9 cellular contexts compared by ENCODE assay signal in genomic region chrX:34300871-34301270, GRCh38.
DNase-seq lines count a peak whose midpoint lies in the region; ATAC-seq, FAIRE-seq and TF ChIP-seq lines count a peak whose summit lies in the region.
"Had no signal": no experiment of that assay in that cellular context is flagged by ENCODE, and none has a peak within 500 bp of the region (broad histone marks: within the 10 kb centered on the region; RNA-seq: fewer than 3 reads in every experiment).

No MANE protein-coding gene starts in this region.

- H2BK12ac ChIP-seq in H1 (ENCODE audit: low read depth, low read length): no peak overlapping the region

- POLR2A ChIA-PET in H1 (lab: Charles Lee; ENCODE audit: partially characterized antibody): no interaction called here

- H3K9ac ChIP-seq in H1 (replicated peaks in 1 of 4; ENCODE audit: extremely low read depth in 1 of 4, low read depth in 3 of 4, low read length in 3 of 4) (no peak overlapping the region), neural cell (ENCODE audit: low read length) (no peak overlapping the region)

- ATAC-seq in GM19023 (IDR thresholded peaks at IDR 0.05; ENCODE audit: unreplicated experiment): peak; percentile 50
- no peak for ATAC-seq in HG03469 (IDR thresholded peaks at IDR 0.05; ENCODE audit: unreplicated experiment)

- TF ChIP-seq EP300 in H1 (IDR thresholded peaks at IDR 0.05; ENCODE audit: borderline replicate concordance in 1 of 2, low read depth in 2 of 2, low read length in 2 of 2): no peak
- no peak for TF ChIP-seq EP300 in neural cell (conservative IDR thresholded peaks at IDR 0.05; ENCODE audit: poor library complexity, severe bottlenecking)

- H3K23me2 ChIP-seq in H1 (ENCODE audit: low read depth, low read length): no peaks in the 10 kb centered on the region

- no peaks in the 10 kb centered on the region for H3K36me3 ChIP-seq in H1 (ENCODE audit: control insufficient read depth in 2 of 4, insufficient read depth in 4 of 4, low read length in 3 of 4)
- H3K36me3 ChIP-seq in neural cell (ENCODE audit: insufficient read depth, low read length): no peaks in the 10 kb centered on the region

- H2AK5ac ChIP-seq in H1 (ENCODE audit: low read depth, low read length): no peak overlapping the region

- no peaks in the 10 kb centered on the region for H3F3A ChIP-seq in neural cell (ENCODE audit: insufficient read depth, low read length, poor library complexity, severe bottlenecking)

- H2BK20ac ChIP-seq in H1 (ENCODE audit: low read length): no peak overlapping the region

- no peak overlapping the region for H3K18ac ChIP-seq in H1 (ENCODE audit: extremely low read depth, low read length)

- H3K9me2 ChIP-seq in neural cell (ENCODE audit: insufficient read depth, low read length): no peaks in the 10 kb centered on the region

- H3K23ac ChIP-seq in H1 (ENCODE audit: insufficient read length): no peak overlapping the region

- H3K4me3 ChIP-seq in H1 (ENCODE audit: extremely low read depth in 1 of 4, insufficient read depth in 2 of 4, low read depth in 3 of 4, low read length in 4 of 4) (no peak overlapping the region), neural cell (ENCODE audit: low read length) (no peak overlapping the region)

- H3K4me1 ChIP-seq in H1 (replicated peaks in 1 of 4; ENCODE audit: control insufficient read depth in 3 of 4, insufficient read depth in 4 of 4, low read length in 3 of 4): no peaks in the 10 kb centered on the region

- TF ChIP-seq RAD21 in H1 (IDR thresholded peaks at IDR 0.05 in 1 of 2, conservative IDR thresholded peaks at IDR 0.05 in 1 of 2; ENCODE audit: low read depth in 2 of 2, low read length in 2 of 2) (peak; percentile 78 to 82), neural cell (conservative IDR thresholded peaks at IDR 0.05) (peak; percentile 77)

- no peak overlapping the region for H2BK120ac ChIP-seq in H1 (replicated peaks; ENCODE audit: low read depth, low read length)

- DNase-seq in D341Med (ENCODE audit: low spot score) (peak; percentile 26), NCI-H748 treated with DMSO at 0.1 percent for 48 hours (lab: John Stamatoyannopoulos, UW) (peak; percentile 51), H1 (ENCODE audit: low read depth in 1 of 2, low spot score in 2 of 2) (peak in 1 of 2 experiments; percentile 3), cerebellum (ENCODE audit: low spot score) (no peak), NCI-H2029 treated with DMSO at 0.1 percent for 48 hours (lab: John Stamatoyannopoulos, UW) (no peak)
- DNase-seq: activated B cell treated with CpG ODN at 0.5 μM for 24 hours had no signal

- peak in 2 of 3 experiments; percentile 42 to 44; a peak in 3 of 4 replicates for TF ChIP-seq CTCF in H1 (IDR thresholded peaks at IDR 0.05; ENCODE audit: control extremely low read depth in 1 of 3, insufficient read depth in 1 of 3, low read depth in 1 of 3, low read length in 3 of 3)
- peak; percentile 67 for TF ChIP-seq CTCF in neural cell (IDR thresholded peaks at IDR 0.05; ENCODE audit: poor library complexity, severe bottlenecking)

- no peak overlapping the region for H2BK15ac ChIP-seq in H1 (ENCODE audit: low read length)

- no peak overlapping the region for H4K91ac ChIP-seq in H1 (replicated peaks; ENCODE audit: insufficient read length, low read length)

- H2AFZ ChIP-seq in H1 (ENCODE audit: low read length) (no peak overlapping the region), neural cell (ENCODE audit: low read depth, low read length) (no peak overlapping the region)

- FAIRE-seq in H1 (lab: Jason Lieb, UNC): peak; percentile 66

- CTCF ChIA-PET in H1 (lab: Charles Lee; ENCODE audit: partially characterized antibody): interaction anchor here (0.6 to 1.2 kb wide), 3 partner anchors 31 to 1115 kb away, joined by 3 to 4 read pairs (median 3); no protein-coding TSS in a partner anchor

- H3K4me2 ChIP-seq in H1 (ENCODE audit: insufficient read depth in 1 of 2, low read depth in 2 of 2, low read length in 2 of 2): no peak overlapping the region
- no peak overlapping the region for H3K4me2 ChIP-seq in neural cell (ENCODE audit: low read length)

- H3K4ac ChIP-seq in H1 (replicated peaks; ENCODE audit: insufficient read length, low read depth, low read length): no peak overlapping the region

- H3K79me2 ChIP-seq in H1 (ENCODE audit: control insufficient read depth in 1 of 2, insufficient read depth in 2 of 2, low read length in 2 of 2) (no peaks in the 10 kb centered on the region), neural cell (replicated peaks; ENCODE audit: insufficient read depth, low read length) (no peaks in the 10 kb centered on the region)

- H4K20me1 ChIP-seq in H1 (replicated peaks in 1 of 2; ENCODE audit: control insufficient read depth in 1 of 2, insufficient read depth in 2 of 2, low read length in 2 of 2) (no peaks in the 10 kb centered on the region), neural cell (ENCODE audit: insufficient read depth) (no peaks in the 10 kb centered on the region)

- H3K9me3 ChIP-seq in H1 (ENCODE audit: insufficient read depth in 2 of 2, low read depth in 1 of 2, low read length in 1 of 2) (no peaks in the 10 kb centered on the region), neural cell (ENCODE audit: low read length) (no peaks in the 10 kb centered on the region)

- H3K27ac ChIP-seq in H1 (ENCODE audit: low read depth, low read length) (no peak overlapping the region), neural cell (ENCODE audit: low read length) (no peak overlapping the region)

- no peaks in the 10 kb centered on the region for H3K79me1 ChIP-seq in H1 (ENCODE audit: low read depth, low read length)

- peaks cover 0 to 3% (median 0%) of the 10 kb centered on the region in 4 experiments; a peak in 3 of 7 replicates for H3K27me3 ChIP-seq in H1 (replicated peaks in 1 of 4; ENCODE audit: control insufficient read depth in 3 of 4, extremely low read depth in 1 of 4, insufficient read depth in 3 of 4, low read length in 3 of 4)
- no peaks in the 10 kb centered on the region for H3K27me3 ChIP-seq in neural cell (ENCODE audit: insufficient read depth, low read depth, low read length)

- H4K8ac ChIP-seq in H1 (ENCODE audit: extremely low read depth, insufficient read depth, low read length): no peak overlapping the region

- no peak overlapping the region for H3K14ac ChIP-seq in H1 (ENCODE audit: insufficient read length)

- H2BK5ac ChIP-seq in H1 (ENCODE audit: low read depth, low read length): no peak overlapping the region

- H4K5ac ChIP-seq in H1 (ENCODE audit: insufficient read length, low read depth, low read length): no peak overlapping the region

- TF ChIP-seq POLR2A in H1 (IDR thresholded peaks at IDR 0.05; ENCODE audit: control extremely low read depth in 1 of 2, low read depth in 2 of 2, low read length in 2 of 2): no peak

- 8% methylated on average over 1 of the region's 1 CpG; no CpG with 5 or more reads in 1 of the 2 experiments for WGBS in H1 (ENCODE audit: extremely low coverage in 1 of 2, insufficient coverage in 1 of 2, insufficient read length in 1 of 2, insufficient replicate concordance in 2 of 2, low coverage in 1 of 2, low lambda C conversion rate in 2 of 2, missing lambda C conversion rate in 1 of 2), 2 experiments

- H3K56ac ChIP-seq in H1 (replicated peaks; ENCODE audit: insufficient read length, low read depth, low read length): no peak overlapping the region

TF ChIP-seq in neural cell, 6 proteins besides CTCF, POLR2A, EP300 and RAD21:
- TF ChIP-seq SMC3 (conservative IDR thresholded peaks at IDR 0.05; ENCODE audit: poor library complexity): peak; percentile 76
- TF ChIP-seq, protein P1, sequence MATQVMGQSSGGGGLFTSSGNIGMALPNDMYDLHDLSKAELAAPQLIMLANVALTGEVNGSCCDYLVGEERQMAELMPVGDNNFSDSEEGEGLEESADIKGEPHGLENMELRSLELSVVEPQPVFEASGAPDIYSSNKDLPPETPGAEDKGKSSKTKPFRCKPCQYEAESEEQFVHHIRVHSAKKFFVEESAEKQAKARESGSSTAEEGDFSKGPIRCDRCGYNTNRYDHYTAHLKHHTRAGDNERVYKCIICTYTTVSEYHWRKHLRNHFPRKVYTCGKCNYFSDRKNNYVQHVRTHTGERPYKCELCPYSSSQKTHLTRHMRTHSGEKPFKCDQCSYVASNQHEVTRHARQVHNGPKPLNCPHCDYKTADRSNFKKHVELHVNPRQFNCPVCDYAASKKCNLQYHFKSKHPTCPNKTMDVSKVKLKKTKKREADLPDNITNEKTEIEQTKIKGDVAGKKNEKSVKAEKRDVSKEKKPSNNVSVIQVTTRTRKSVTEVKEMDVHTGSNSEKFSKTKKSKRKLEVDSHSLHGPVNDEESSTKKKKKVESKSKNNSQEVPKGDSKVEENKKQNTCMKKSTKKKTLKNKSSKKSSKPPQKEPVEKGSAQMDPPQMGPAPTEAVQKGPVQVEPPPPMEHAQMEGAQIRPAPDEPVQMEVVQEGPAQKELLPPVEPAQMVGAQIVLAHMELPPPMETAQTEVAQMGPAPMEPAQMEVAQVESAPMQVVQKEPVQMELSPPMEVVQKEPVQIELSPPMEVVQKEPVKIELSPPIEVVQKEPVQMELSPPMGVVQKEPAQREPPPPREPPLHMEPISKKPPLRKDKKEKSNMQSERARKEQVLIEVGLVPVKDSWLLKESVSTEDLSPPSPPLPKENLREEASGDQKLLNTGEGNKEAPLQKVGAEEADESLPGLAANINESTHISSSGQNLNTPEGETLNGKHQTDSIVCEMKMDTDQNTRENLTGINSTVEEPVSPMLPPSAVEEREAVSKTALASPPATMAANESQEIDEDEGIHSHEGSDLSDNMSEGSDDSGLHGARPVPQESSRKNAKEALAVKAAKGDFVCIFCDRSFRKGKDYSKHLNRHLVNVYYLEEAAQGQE (IDR thresholded peaks at IDR 0.05; ENCODE audit: borderline replicate concordance): no peak

Comparison
In these comparisons a context has a peak if more than half of its experiments do, and no peak if none do; other contexts are left out.
1. DNase-seq: peak in D341Med (single experiment) and NCI-H748 treated with DMSO at 0.1 percent for 48 hours (single experiment); none in cerebellum (single experiment) and NCI-H2029 treated with DMSO at 0.1 percent for 48 hours (single experiment).